Comparison of ENCODE assay signal across 9 cellular contexts in the genomic region with DNA sequence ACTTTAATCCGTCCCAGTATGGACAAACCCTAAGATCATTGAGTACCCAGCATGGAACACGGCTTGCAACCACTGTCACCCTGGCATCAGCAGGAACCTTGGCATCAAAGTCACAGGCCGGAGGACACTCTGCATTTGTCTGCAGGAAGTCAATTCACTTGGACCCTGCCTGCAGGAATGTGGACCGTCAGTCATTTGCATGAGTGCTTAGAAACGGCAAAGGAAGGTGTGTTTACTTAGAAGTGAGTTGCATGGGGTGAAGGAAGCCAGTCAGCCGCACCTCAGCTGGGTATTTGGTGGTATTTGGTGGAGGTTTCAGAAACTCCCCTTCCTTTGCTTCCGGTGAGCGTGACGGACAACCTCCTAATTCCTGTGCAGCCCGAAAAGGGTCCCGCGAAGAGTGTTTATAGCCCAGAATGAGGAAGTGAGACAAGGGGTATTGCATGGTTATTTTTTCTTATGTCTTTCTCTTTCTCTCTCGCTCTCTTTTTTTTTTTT. TPM values are rescaled to one million over a fixed set of nuclear protein-coding genes. Genes with fewer than 3 reads are reported as not detected.
DNase-seq lines count a peak whose midpoint lies in the region; ATAC-seq and FAIRE-seq lines count a peak whose summit lies in the region.
"Had no signal": no experiment of that assay in that cellular context is flagged by ENCODE, and none has a peak within 500 bp of the region (broad histone marks: within the 10 kb centered on the region; RNA-seq: fewer than 3 reads in every experiment).

No MANE protein-coding gene starts in this region.

- H3K4me1 Mint-ChIP-seq in activated CD4-positive, alpha-beta T cell treated with anti-CD3 and anti-CD28 coated beads, Interleukin-2, amount 10 ng/mL, durations not matched to agents 7 days and 5 days, result peaks cover 54% of the 10 kb centered on the region

- CTCF ChIA-PET in activated CD4-positive, alpha-beta T cell treated with anti-CD3 and anti-CD28 coated beads, Interleukin-2, amount 10 ng/mL, durations not matched to agents 7 days and 5 days (lab: Charles Lee), result no interaction called here

- no peak for FAIRE-seq in RCC 7860 (lab: Jason Lieb, UNC)

- H3K36me3 Mint-ChIP-seq in activated CD4-positive, alpha-beta T cell treated with anti-CD3 and anti-CD28 coated beads, Interleukin-2, amount 10 ng/mL, durations not matched to agents 7 days and 5 days (ENCODE audit: low read depth), result peaks cover 50% of the 10 kb centered on the region

- POLR2A ChIA-PET in activated CD4-positive, alpha-beta T cell treated with anti-CD3 and anti-CD28 coated beads, Interleukin-2, amount 10 ng/mL, durations not matched to agents 7 days and 5 days (lab: Charles Lee), result no interaction called here

- H3K4me3 Mint-ChIP-seq in activated CD4-positive, alpha-beta T cell treated with anti-CD3 and anti-CD28 coated beads, Interleukin-2, amount 10 ng/mL, durations not matched to agents 7 days and 5 days, result peak overlapping the region; percentile 67

- ATAC-seq in GM21367 (IDR thresholded peaks at IDR 0.05; ENCODE audit: unreplicated experiment) (peak; percentile 76), HG03521 (IDR thresholded peaks at IDR 0.05; ENCODE audit: unreplicated experiment) (peak; percentile 80)

- H3K27me3 Mint-ChIP-seq in activated CD4-positive, alpha-beta T cell treated with anti-CD3 and anti-CD28 coated beads, Interleukin-2, amount 10 ng/mL, durations not matched to agents 7 days and 5 days, result no peaks in the 10 kb centered on the region

- DNase-seq in GDM1 (lab: John Stamatoyannopoulos, UW) (peak; percentile 73), medulla oblongata (ENCODE audit: extremely low spot score) (peak; percentile 51), NCI-H146 treated with DMSO at 0.1 percent for 48 hours (lab: John Stamatoyannopoulos, UW; ENCODE audit: unreplicated experiment) (no peak), RCC 7860 (ENCODE audit: low spot score) (no peak), kidney tubule cell (ENCODE audit: low spot score) (no peak)
- peak; percentile 85 for DNase-seq in activated CD4-positive, alpha-beta T cell treated with anti-CD3 and anti-CD28 coated beads, Interleukin-2, amount 10 ng/mL, durations not matched to agents 7 days and 5 days

- H3K27ac Mint-ChIP-seq in activated CD4-positive, alpha-beta T cell treated with anti-CD3 and anti-CD28 coated beads, Interleukin-2, amount 10 ng/mL, durations not matched to agents 7 days and 5 days, result peak overlapping the region; percentile 91

- H3K9me3 Mint-ChIP-seq in activated CD4-positive, alpha-beta T cell treated with anti-CD3 and anti-CD28 coated beads, Interleukin-2, amount 10 ng/mL, durations not matched to agents 7 days and 5 days, result peaks cover 7% of the 10 kb centered on the region

RNA-seq across cellular contexts. Expression of gene P2RY8, which starts 15.5 kb away (rescaled TPM):
- total RNA-seq in activated CD4-positive, alpha-beta T cell treated with anti-CD3 and anti-CD28 coated beads, Interleukin-2, amount 10 ng/mL, durations not matched to agents 7 days and 5 days, result 100 to 1,000 TPM in 1 of 2 experiments, 10 to 100 TPM in 1; 99.1 to 107 TPM
- total RNA-seq: cardiac muscle cell had no signal

Comparison
In these comparisons a context has a peak if more than half of its experiments do, and no peak if none do; other contexts are left out.
1. DNase-seq: peak in GDM1 (single experiment), activated CD4-positive, alpha-beta T cell treated with anti-CD3 and anti-CD28 coated beads, Interleukin-2, amount 10 ng/mL, durations not matched to agents 7 days and 5 days (single experiment) and medulla oblongata (single experiment); none in NCI-H146 treated with DMSO at 0.1 percent for 48 hours (single experiment), RCC 7860 (single experiment) and kidney tubule cell (single experiment).